Comparison of ENCODE assay signal across 8 cellular contexts in the genomic region with DNA sequence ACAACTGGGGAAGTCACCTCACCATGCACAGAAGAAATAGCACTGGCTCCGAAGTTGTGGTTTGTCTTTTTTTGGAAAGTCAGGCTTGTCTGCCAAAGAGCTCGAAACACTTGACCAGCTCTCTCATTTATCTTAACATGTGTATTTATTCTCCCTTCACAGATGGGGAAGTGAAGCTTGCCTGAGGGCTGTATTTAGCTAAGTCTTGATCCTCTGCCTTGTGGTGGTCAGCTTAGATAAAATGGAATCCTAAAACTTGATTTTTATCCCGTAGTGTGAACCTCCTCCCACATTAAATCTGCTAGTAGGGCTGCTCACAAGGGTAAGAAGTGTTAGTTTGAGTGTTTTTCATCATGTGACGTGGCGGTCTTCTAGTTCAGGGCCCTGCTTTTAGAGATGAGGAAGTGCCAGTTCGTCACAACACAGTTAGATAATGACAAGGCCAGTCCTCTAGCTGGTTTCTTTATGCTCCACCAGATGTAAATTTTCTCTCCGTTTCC. TPM values are rescaled to one million over a fixed set of nuclear protein-coding genes. Genes with fewer than 3 reads are reported as not detected.
A peak's percentile ranks its signal among the peaks of the same experiment; 100 is the strongest.
DNase-seq lines count a peak whose midpoint lies in the region; ATAC-seq and TF ChIP-seq lines count a peak whose summit lies in the region.

No MANE protein-coding gene starts in this region.

- DNase-seq in OCI-LY7 (ENCODE audit: low spot score) (peak; percentile 88), right cardiac atrium (no peak), type B pancreatic cell (ENCODE audit: extremely low spot score, unreplicated experiment) (no peak), NCI-H2227 (lab: John Stamatoyannopoulos, UW; ENCODE audit: unreplicated experiment) (no peak), cerebellar cortex (ENCODE audit: low spot score) (no peak), COR-L47 (lab: John Stamatoyannopoulos, UW) (no peak)

- ATAC-seq in GM18502 (IDR thresholded peaks at IDR 0.05; ENCODE audit: poor library complexity, unreplicated experiment) (peak; percentile 79), HG02678 (IDR thresholded peaks at IDR 0.05; ENCODE audit: unreplicated experiment) (peak; percentile 79), right cardiac atrium (peak; percentile 26 to 42)

- peak overlapping the region; percentile 43 for H3K27ac Mint-ChIP-seq in type B pancreatic cell

- H3K4me3 ChIP-seq in OCI-LY7 (ENCODE audit: low read depth, low read length, poor library complexity, severe bottlenecking), result peak overlapping the region; percentile 57
- no peak overlapping the region for H3K4me3 ChIP-seq in right cardiac atrium (ENCODE audit: low read length)

- no peaks in the 10 kb centered on the region for H3K27me3 Mint-ChIP-seq in type B pancreatic cell

- H3K4me1 ChIP-seq in OCI-LY7 (ENCODE audit: insufficient read depth, low read length, poor library complexity, severe bottlenecking) (peaks cover 99% of the 10 kb centered on the region), right cardiac atrium (ENCODE audit: control insufficient read depth, insufficient read depth, low read length) (peaks cover 19% of the 10 kb centered on the region)

- H3K4me1 Mint-ChIP-seq in type B pancreatic cell (ENCODE audit: unreplicated experiment), result peaks cover 19% of the 10 kb centered on the region

- no peaks in the 10 kb centered on the region for H4K20me1 ChIP-seq in OCI-LY7 (ENCODE audit: insufficient read depth, low read length)

- intact Hi-C loops in OCI-LY7 (cut with micrococcal nuclease; ENCODE audit: unreplicated experiment), result loop anchor here (5.0 kb wide), 1 partner anchor 1128 kb away; no protein-coding TSS in a partner anchor
- intact Hi-C loops in right cardiac atrium (cut with DNase I), result no loop called here

- peak overlapping the region; percentile 100 for H3K27ac ChIP-seq in OCI-LY7 (ENCODE audit: low read depth, low read length, poor library complexity, severe bottlenecking)
- peak overlapping the region; percentile 79 for H3K27ac ChIP-seq in right cardiac atrium (ENCODE audit: low read length)

- TF ChIP-seq CTCF in OCI-LY7 (conservative IDR thresholded peaks at IDR 0.05; ENCODE audit: low read length) (no peak), type B pancreatic cell (conservative IDR thresholded peaks at IDR 0.05) (no peak)

- H3K9me3 Mint-ChIP-seq in type B pancreatic cell, result no peaks in the 10 kb centered on the region

- H2AFZ ChIP-seq in OCI-LY7 (ENCODE audit: low read length), result no peak overlapping the region

- H3K9me3 ChIP-seq in OCI-LY7 (ENCODE audit: low read length) (no peaks in the 10 kb centered on the region), right cardiac atrium (ENCODE audit: control insufficient read depth, low read length) (no peaks in the 10 kb centered on the region)

- H3K9me2 ChIP-seq in OCI-LY7 (ENCODE audit: insufficient read depth, low read length), result no peaks in the 10 kb centered on the region

- H3K4me2 ChIP-seq in OCI-LY7 (ENCODE audit: low read length), result peak overlapping the region; percentile 88

- H3K27me3 ChIP-seq in right cardiac atrium (ENCODE audit: control insufficient read depth, insufficient read depth), result no peaks in the 10 kb centered on the region

- CTCF ChIA-PET in OCI-LY7 (lab: Charles Lee; ENCODE audit: unreplicated experiment), result interaction anchor here (0.8 to 1.7 kb wide), 2 partner anchors 14 to 72 kb away, joined by 3 to 6 read pairs; no protein-coding TSS in a partner anchor

- H3K4me3 Mint-ChIP-seq in type B pancreatic cell, result peak overlapping the region; percentile 6

- H3K36me3 Mint-ChIP-seq in type B pancreatic cell, result peaks cover 19% of the 10 kb centered on the region

- POLR2A ChIA-PET in OCI-LY7 (lab: Charles Lee), result interaction anchor here (0.6 to 3.4 kb wide), 15 partner anchors 9 to 373 kb away, joined by 3 to 22 read pairs (median 5); no protein-coding TSS in a partner anchor

- peaks cover 43% of the 10 kb centered on the region for H3K36me3 ChIP-seq in OCI-LY7 (ENCODE audit: insufficient read depth, low read length)

- H3K79me2 ChIP-seq in OCI-LY7 (ENCODE audit: insufficient read depth, low read depth, low read length), result peaks cover 77% of the 10 kb centered on the region

- 28% methylated on average over 7 of the region's 7 CpGs for WGBS in right cardiac atrium

- TSS peak; percentile 97 for BruUV-seq in OCI-LY7 (replicated peaks; lab: Mats Ljungman, UMichigan)

RNA-seq across cellular contexts. Expression of gene ATP6V1E2, which starts 26.7 kb away (rescaled TPM):
- total RNA-seq in OCI-LY7 (2014; rRNA removed; shearing (Covaris generic)), result 18.9 and 21.1 TPM in 2 replicates
- total RNA-seq in OCI-LY7 (2022) (55.3 and 55.6 TPM in 2 replicates), right cardiac atrium (1 to 10 TPM; 3.4 to 7.0 (median 6.3) TPM), type B pancreatic cell (ENCODE audit: low replicate concordance) (9.3 and 12.9 TPM in 2 replicates)
- 3.5 TPM for polyA plus RNA-seq in right cardiac atrium

RNA-seq across cellular contexts. Expression of gene RHOQ, which starts 26.8 kb away (rescaled TPM):
- 62.0 and 65.7 TPM in 2 replicates for total RNA-seq in OCI-LY7 (2014; rRNA removed; shearing (Covaris generic))
- total RNA-seq in OCI-LY7 (2022), result 171 and 198 TPM in 2 replicates
- 100 to 1,000 TPM; 144 to 169 (median 162) TPM for total RNA-seq in right cardiac atrium
- 103 TPM for polyA plus RNA-seq in right cardiac atrium
- 41.4 and 43.1 TPM in 2 replicates for total RNA-seq in type B pancreatic cell (ENCODE audit: low replicate concordance)

RNA-seq across cellular contexts. Expression of gene PIGF, which starts 47.7 kb away (rescaled TPM):
- total RNA-seq in OCI-LY7 (2014; rRNA removed; shearing (Covaris generic)), result 18.5 and 26.0 TPM in 2 replicates
- total RNA-seq in OCI-LY7 (2022) (47.0 and 48.8 TPM in 2 replicates), right cardiac atrium (10 to 100 TPM in 3 of 4 donors, 1 to 10 TPM in 1; 9.5 to 14.1 (median 12.2) TPM), type B pancreatic cell (ENCODE audit: low replicate concordance) (27.5 and 35.1 TPM in 2 replicates)
- polyA plus RNA-seq in right cardiac atrium, result 10.1 TPM

RNA-seq across cellular contexts. Expression of gene CRIPT, which starts 47.9 kb away (rescaled TPM):
- total RNA-seq in OCI-LY7 (2014; rRNA removed; shearing (Covaris generic)), result 2.9 and 5.0 TPM in 2 replicates
- total RNA-seq in OCI-LY7 (2022), result 10.5 and 12.7 TPM in 2 replicates
- 10 to 100 TPM; 14.2 to 20.1 (median 17.3) TPM for total RNA-seq in right cardiac atrium
- 18.8 TPM for polyA plus RNA-seq in right cardiac atrium
- 15.2 and 19.8 TPM in 2 replicates for total RNA-seq in type B pancreatic cell (ENCODE audit: low replicate concordance)
